21 cellular contexts compared by ENCODE assay signal in the genomic region with DNA sequence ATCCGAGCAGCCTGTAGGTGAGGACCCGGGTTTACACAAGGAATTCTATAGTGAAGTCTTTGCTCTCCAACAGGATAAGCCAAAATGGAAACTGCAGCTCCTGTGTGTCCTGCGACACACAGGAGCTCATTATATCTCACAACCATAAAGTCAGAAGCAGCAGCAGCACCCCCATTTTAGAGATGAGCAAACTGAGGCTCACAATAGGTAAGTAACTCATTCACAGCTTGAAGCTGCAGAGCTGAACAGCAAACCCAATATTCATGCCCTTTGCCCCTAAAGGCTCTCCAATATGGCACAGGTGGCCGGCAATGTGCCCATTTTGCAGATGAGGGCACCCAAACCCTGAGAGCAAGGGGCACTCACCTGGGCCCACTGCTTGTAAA. TPM values are rescaled to one million over a fixed set of nuclear protein-coding genes. Genes with fewer than 3 reads are reported as not detected.
DNase-seq lines count a peak whose midpoint lies in the region; ATAC-seq, FAIRE-seq and TF ChIP-seq lines count a peak whose summit lies in the region.
"Had no signal": no experiment of that assay in that cellular context is flagged by ENCODE, and none has a peak within 500 bp of the region (broad histone marks: within the 10 kb centered on the region; RNA-seq: fewer than 3 reads in every experiment).

No MANE protein-coding gene starts in this region.

- FAIRE-seq in GM12878 (lab: Jason Lieb, UNC) = no peak

- H4K91ac ChIP-seq in mesenchymal stem cell (ENCODE audit: low read length) = no peak overlapping the region

- no peaks in the 10 kb centered on the region for H3K9me3 Mint-ChIP-seq in stimulated activated memory B cell treated with anti-CD40 and anti-IgM and Interleukin-4, amounts not matched to agents 10 μg/mL and 1 μg/mL and 100 μg/mL, for 72 hours
- H3K9me3 Mint-ChIP-seq in natural killer cell treated with Interleukin-12 subunit alpha and Interleukin-12 subunit beta and Interleukin-15 and Interleukin-18, amount 100 ng/mL, for 72 hours = no peaks in the 10 kb centered on the region
- H3K9me3 Mint-ChIP-seq in stimulated activated naive B cell treated with anti-CD40 and anti-IgM and Interleukin-4, amounts not matched to agents 10 μg/mL and 1 μg/mL and 100 μg/mL, for 72 hours = peaks cover 0 to 1% of the 10 kb centered on the region in 2 donors
- H3K9me3 Mint-ChIP-seq: CD8-positive, alpha-beta T cell had no signal

- H3K79me1 ChIP-seq in mesenchymal stem cell (replicated peaks; ENCODE audit: low read length, poor library complexity, severe bottlenecking) = peaks cover 1% of the 10 kb centered on the region

- no peak for TF ChIP-seq POLR2A in GM12878 (IDR thresholded peaks at IDR 0.05; ENCODE audit: low read depth, low read length)

- H3K4me1 ChIP-seq in cardiac muscle cell (ENCODE audit: low read depth) = peaks cover 42% of the 10 kb centered on the region
- peaks cover 26% of the 10 kb centered on the region for H3K4me1 ChIP-seq in GM12878 (ENCODE audit: control insufficient read depth, insufficient read depth, low read length)
- H3K4me1 ChIP-seq in mesenchymal stem cell (ENCODE audit: control insufficient read depth, insufficient read depth, low read depth, low read length) = peaks cover 46% of the 10 kb centered on the region

- WGBS in GM12878 (ENCODE audit: insufficient coverage, insufficient replicate concordance, low lambda C conversion rate, missing lambda C conversion rate) = 86% methylated on average over 4 of the region's 4 CpGs
- WGBS in mesenchymal stem cell = 79% methylated on average over 4 of the region's 4 CpGs

- BruUV-seq in GM12878 (replicated peaks; lab: Mats Ljungman, UMichigan) = no TSS peak

- no peak for TF ChIP-seq EP300 in GM12878 (IDR thresholded peaks at IDR 0.05; ENCODE audit: borderline replicate concordance in 1 of 2, control insufficient read depth in 1 of 2, low read depth in 2 of 2, low read length in 2 of 2)

- H3K4ac ChIP-seq in mesenchymal stem cell (ENCODE audit: low read depth in 1 of 2, low read length in 2 of 2) = no peak overlapping the region

- TF ChIP-seq CTCF in cardiac muscle cell (IDR thresholded peaks at IDR 0.05; ENCODE audit: low read depth, low read length) (no peak), GM12878 (IDR thresholded peaks at IDR 0.05 in 2 of 3, conservative IDR thresholded peaks at IDR 0.05 in 1 of 3; ENCODE audit: control insufficient read depth in 2 of 3, extremely low read depth in 1 of 3, insufficient read depth in 1 of 3, low read depth in 3 of 3, low read length in 3 of 3) (no peak)

- ATAC-seq in left ventricle myocardium superior (no peak), GM12878 (no peak)
- ATAC-seq in stimulated activated memory B cell treated with anti-CD40 and anti-IgM and Interleukin-4, amounts not matched to agents 10 μg/mL and 1 μg/mL and 100 μg/mL, for 72 hours = no peak
- ATAC-seq in natural killer cell treated with Interleukin-12 subunit alpha and Interleukin-12 subunit beta and Interleukin-15 and Interleukin-18, amount 100 ng/mL, for 72 hours = no peak
- ATAC-seq in stimulated activated naive B cell treated with anti-CD40 and anti-IgM and Interleukin-4, amounts not matched to agents 10 μg/mL and 1 μg/mL and 100 μg/mL, for 72 hours (replicated peaks) = no peak
- ATAC-seq: CD8-positive, alpha-beta T cell had no signal

- peak overlapping the region; percentile 61; the same call in 1 of the 2 replicates for H3K4me2 ChIP-seq in GM12878 (ENCODE audit: control insufficient read depth, insufficient read depth)
- H3K4me2 ChIP-seq in mesenchymal stem cell (ENCODE audit: low read length, poor library complexity, severe bottlenecking) = no peak overlapping the region

- no peak overlapping the region for H4K8ac ChIP-seq in mesenchymal stem cell (ENCODE audit: low read length)

- in situ Hi-C loops in GM12878 (cut with MboI) = no loop called here

- H2BK120ac ChIP-seq in mesenchymal stem cell (ENCODE audit: low read depth, low read length) = no peak overlapping the region

- RAD21 ChIA-PET in GM12878 (lab: Charles Lee; ENCODE audit: unreplicated experiment) = interaction anchor here (1.1 to 6.0 kb wide), 3 partner anchors 11 to 22 kb away, joined by 4 to 37 read pairs (median 5); no protein-coding TSS in a partner anchor

- H3K4me1 Mint-ChIP-seq in stimulated activated memory B cell treated with anti-CD40 and anti-IgM and Interleukin-4, amounts not matched to agents 10 μg/mL and 1 μg/mL and 100 μg/mL, for 72 hours = peaks cover 73% of the 10 kb centered on the region
- H3K4me1 Mint-ChIP-seq in natural killer cell treated with Interleukin-12 subunit alpha and Interleukin-12 subunit beta and Interleukin-15 and Interleukin-18, amount 100 ng/mL, for 72 hours (ENCODE audit: low read depth in 2 of 2) = peaks cover 6 to 18% of the 10 kb centered on the region in 2 donors
- peaks cover 34 to 79% of the 10 kb centered on the region in 2 donors for H3K4me1 Mint-ChIP-seq in stimulated activated naive B cell treated with anti-CD40 and anti-IgM and Interleukin-4, amounts not matched to agents 10 μg/mL and 1 μg/mL and 100 μg/mL, for 72 hours

- no peak overlapping the region for H2BK15ac ChIP-seq in mesenchymal stem cell (ENCODE audit: low read depth, poor library complexity, severe bottlenecking)

- no peak for TF ChIP-seq RAD21 in GM12878 (IDR thresholded peaks at IDR 0.05; ENCODE audit: insufficient read depth, low read depth, low read length)

- DNase-seq in cardiac muscle cell (ENCODE audit: low read depth in 1 of 2, low spot score in 1 of 2) = no peak
- DNase-seq in left ventricle myocardium superior = no peak
- DNase-seq in GM12878 (ENCODE audit: low read depth, low spot score) = no peak
- no peak for DNase-seq in mesenchymal stem cell
- DNase-seq in natural killer cell treated with Interleukin-12 subunit alpha and Interleukin-12 subunit beta and Interleukin-15 and Interleukin-18, amount 100 ng/mL, for 72 hours (ENCODE audit: low spot score) = no peak
- DNase-seq in stimulated activated naive B cell treated with anti-CD40 and anti-IgM and Interleukin-4, amounts not matched to agents 10 μg/mL and 1 μg/mL and 100 μg/mL, for 72 hours = no peak
- no peak for DNase-seq in NCI-H2227 treated with DMSO at 0.1 percent for 48 hours (lab: John Stamatoyannopoulos, UW)
- DNase-seq: BE2C; CD8-positive, alpha-beta T cell; IMR-90; Kasumi-1; NCI-H1105; NCI-H1694 treated with DMSO at 0.1 percent for 48 hours; NCI-H2107; NCI-H226; NCI-H524 treated with DMSO at 0.1 percent for 48 hours; Peyer's patch; Right ventricle myocardium superior had no signal

- no peak overlapping the region for H3K14ac ChIP-seq in mesenchymal stem cell (ENCODE audit: low read length in 2 of 2)

- H3K27me3 Mint-ChIP-seq in stimulated activated memory B cell treated with anti-CD40 and anti-IgM and Interleukin-4, amounts not matched to agents 10 μg/mL and 1 μg/mL and 100 μg/mL, for 72 hours = no peaks in the 10 kb centered on the region
- no peaks in the 10 kb centered on the region for H3K27me3 Mint-ChIP-seq in natural killer cell treated with Interleukin-12 subunit alpha and Interleukin-12 subunit beta and Interleukin-15 and Interleukin-18, amount 100 ng/mL, for 72 hours
- no peaks in the 10 kb centered on the region for H3K27me3 Mint-ChIP-seq in stimulated activated naive B cell treated with anti-CD40 and anti-IgM and Interleukin-4, amounts not matched to agents 10 μg/mL and 1 μg/mL and 100 μg/mL, for 72 hours

- H3K9ac ChIP-seq in GM12878 (ENCODE audit: control insufficient read depth, insufficient read depth, low read length) (no peak overlapping the region), mesenchymal stem cell (ENCODE audit: low read length) (no peak overlapping the region)
- H3K9ac ChIP-seq: GM23248 had no signal

- no peak overlapping the region for H3K18ac ChIP-seq in mesenchymal stem cell (ENCODE audit: low read depth in 1 of 2, low read length in 2 of 2)

- no peak overlapping the region for H3K4me3 Mint-ChIP-seq in stimulated activated memory B cell treated with anti-CD40 and anti-IgM and Interleukin-4, amounts not matched to agents 10 μg/mL and 1 μg/mL and 100 μg/mL, for 72 hours
- no peak overlapping the region for H3K4me3 Mint-ChIP-seq in natural killer cell treated with Interleukin-12 subunit alpha and Interleukin-12 subunit beta and Interleukin-15 and Interleukin-18, amount 100 ng/mL, for 72 hours
- no peak overlapping the region for H3K4me3 Mint-ChIP-seq in stimulated activated naive B cell treated with anti-CD40 and anti-IgM and Interleukin-4, amounts not matched to agents 10 μg/mL and 1 μg/mL and 100 μg/mL, for 72 hours
- H3K4me3 Mint-ChIP-seq: CD8-positive, alpha-beta T cell had no signal

- peak overlapping the region; percentile 7 for H2AK5ac ChIP-seq in mesenchymal stem cell (ENCODE audit: low read length, severe bottlenecking)

- H3K36me3 ChIP-seq in cardiac muscle cell (no peaks in the 10 kb centered on the region), GM12878 (ENCODE audit: control insufficient read depth in 2 of 2, insufficient read depth in 2 of 2, low read length in 1 of 2) (peaks cover 0 to 1% of the 10 kb centered on the region in 2 experiments; a peak in 3 of 4 replicates), mesenchymal stem cell (ENCODE audit: control insufficient read depth in 1 of 2, insufficient read depth in 2 of 2, low read depth in 1 of 2, low read length in 2 of 2) (peaks cover 0 to 28% of the 10 kb centered on the region in 2 experiments)
- H3K36me3 ChIP-seq: Peyer's patch had no signal

- peaks cover 93% of the 10 kb centered on the region for H3K79me2 ChIP-seq in GM12878 (ENCODE audit: control insufficient read depth, insufficient read depth, low read length)

- no peak overlapping the region for H3K23ac ChIP-seq in mesenchymal stem cell (ENCODE audit: low read length in 2 of 2)

- H3K27me3 ChIP-seq in cardiac muscle cell (no peaks in the 10 kb centered on the region), GM12878 (replicated peaks in 1 of 2; ENCODE audit: control insufficient read depth in 2 of 2, insufficient read depth in 2 of 2, low read length in 1 of 2) (no peaks in the 10 kb centered on the region), mesenchymal stem cell (ENCODE audit: control insufficient read depth in 1 of 2, insufficient read depth in 1 of 2, low read length in 2 of 2) (no peaks in the 10 kb centered on the region)
- H3K27me3 ChIP-seq: BE2C, Peyer's patch had no signal

- peaks cover 2% of the 10 kb centered on the region; the same call in 1 of the 2 replicates for H4K20me1 ChIP-seq in GM12878 (ENCODE audit: control insufficient read depth, insufficient read depth)

- peaks cover 10% of the 10 kb centered on the region for H3K36me3 Mint-ChIP-seq in stimulated activated memory B cell treated with anti-CD40 and anti-IgM and Interleukin-4, amounts not matched to agents 10 μg/mL and 1 μg/mL and 100 μg/mL, for 72 hours
- H3K36me3 Mint-ChIP-seq in natural killer cell treated with Interleukin-12 subunit alpha and Interleukin-12 subunit beta and Interleukin-15 and Interleukin-18, amount 100 ng/mL, for 72 hours = no peaks in the 10 kb centered on the region
- peaks cover 10 to 11% of the 10 kb centered on the region in 2 donors for H3K36me3 Mint-ChIP-seq in stimulated activated naive B cell treated with anti-CD40 and anti-IgM and Interleukin-4, amounts not matched to agents 10 μg/mL and 1 μg/mL and 100 μg/mL, for 72 hours

- H2BK5ac ChIP-seq in mesenchymal stem cell (ENCODE audit: low read depth, low read length, poor library complexity, severe bottlenecking) = no peak overlapping the region

- intact Hi-C loops in left ventricle myocardium superior (cut with micrococcal nuclease) (no loop called here), GM12878 (cut with micrococcal nuclease; ENCODE audit: unreplicated experiment) (loop anchor here (10.0 kb wide), 1 partner anchor 352 kb away; the partner anchor contains the start of gene UBC)

- H3K9me3 ChIP-seq in cardiac muscle cell (ENCODE audit: low read depth) (no peaks in the 10 kb centered on the region), GM12878 (replicated peaks; ENCODE audit: control insufficient read depth, insufficient read depth, low read length) (no peaks in the 10 kb centered on the region; the same call in 2 of the 3 replicates), mesenchymal stem cell (ENCODE audit: control insufficient read depth, low read length) (no peaks in the 10 kb centered on the region)
- H3K9me3 ChIP-seq: BE2C, Peyer's patch had no signal

- no peak overlapping the region for H2AFZ ChIP-seq in GM12878 (ENCODE audit: control insufficient read depth, low read depth, low read length)
- H2AFZ ChIP-seq in mesenchymal stem cell (ENCODE audit: low read depth, low read length) = no peak overlapping the region
- H2AFZ ChIP-seq: GM23248 had no signal

- SMC1A ChIA-PET in GM12878 (lab: Charles Lee; ENCODE audit: uncharacterized antibody, unreplicated experiment) = interaction anchor here (0.9 to 7.0 kb wide), 5 partner anchors 10 to 203 kb away, joined by 3 to 48 read pairs (median 4); no protein-coding TSS in a partner anchor

- H2BK12ac ChIP-seq in mesenchymal stem cell (ENCODE audit: low read length in 2 of 2) = peak overlapping the region in 1 of 2 experiments; percentile 4

- H3K4me3 ChIP-seq in cardiac muscle cell (no peak overlapping the region), GM12878 (no peak overlapping the region), mesenchymal stem cell (ENCODE audit: insufficient read depth in 1 of 2, low read depth in 1 of 2, low read length in 2 of 2) (no peak overlapping the region)
- H3K4me3 ChIP-seq: GM23248, Peyer's patch had no signal

- CTCF ChIA-PET in GM12878 (lab: Yijun Ruan, JAX) = interaction anchor here (1.0 to 1.4 kb wide), 6 partner anchors 8 to 527 kb away, joined by 3 to 5 read pairs (median 3); no protein-coding TSS in a partner anchor

- POLR2A ChIA-PET in GM12878 (lab: Charles Lee) = interaction anchor here (0.8 to 1.9 kb wide), 2 partner anchors 11 to 18 kb away, joined by 5 to 6 read pairs; no protein-coding TSS in a partner anchor

- peak overlapping the region; percentile 70 for H3K27ac ChIP-seq in cardiac muscle cell
- no peak overlapping the region for H3K27ac ChIP-seq in GM12878 (ENCODE audit: control insufficient read depth, insufficient read depth)
- no peak overlapping the region for H3K27ac ChIP-seq in mesenchymal stem cell (ENCODE audit: low read length, poor library complexity, severe bottlenecking)
- H3K27ac ChIP-seq: 22Rv1, GM23248 had no signal

- H3K27ac Mint-ChIP-seq in stimulated activated memory B cell treated with anti-CD40 and anti-IgM and Interleukin-4, amounts not matched to agents 10 μg/mL and 1 μg/mL and 100 μg/mL, for 72 hours = peak overlapping the region; percentile 13
- H3K27ac Mint-ChIP-seq in natural killer cell treated with Interleukin-12 subunit alpha and Interleukin-12 subunit beta and Interleukin-15 and Interleukin-18, amount 100 ng/mL, for 72 hours = no peak overlapping the region
- H3K27ac Mint-ChIP-seq in stimulated activated naive B cell treated with anti-CD40 and anti-IgM and Interleukin-4, amounts not matched to agents 10 μg/mL and 1 μg/mL and 100 μg/mL, for 72 hours = no peak overlapping the region
- H3K27ac Mint-ChIP-seq: CD8-positive, alpha-beta T cell had no signal

RNA-seq across cellular contexts. Expression of gene NCOR2, which starts 4.6 kb away (rescaled TPM):
- total RNA-seq in cardiac muscle cell (57.4 and 113 TPM in 2 replicates), left ventricle myocardium superior (142 TPM), GM12878 (2014; rRNA removed) (12.8 and 18.6 TPM in 2 replicates), GM12878 (2014; rRNA removed; fragmentation: Illumina TruSeq; extraction: Trizol) (7.2 and 8.6 TPM in 2 replicates), GM12878 (2021) (164 and 179 TPM in 2 replicates)
- polyA plus RNA-seq in cardiac muscle cell (98.5 and 153 TPM in 2 replicates), GM12878 (2011; rRNA removed) (2.6 and 4.2 TPM in 2 replicates), GM12878 (2014; fragmentation: Illumina TruSeq; extraction: Trizol) (10.2 and 17.4 TPM in 2 replicates), GM12878 (2014; fragmentation: Nextera tagmentation; extraction: Ambion mirVana) (under 1 TPM; 0.43 to 0.60 TPM), GM12878 (2014; rRNA removed) (41.1 and 63.1 TPM in 2 replicates), GM12878 (2016; fragmentation: Nextera tagmentation; extraction: Ambion mirVana) (10 to 100 TPM; 12.7 to 17.1 TPM)
- 166 and 195 TPM in 2 replicates for total RNA-seq in GM12878 (2013; cell fraction: nucleolus; rRNA removed)
- polyA plus RNA-seq in GM12878 (2011; ENCODE audit: low read depth) = 25.4 TPM
- polyA plus RNA-seq in GM12878 (2011; cell fraction: cytosol; rRNA removed) = 6.2 and 8.2 TPM in 2 replicates
- polyA plus RNA-seq in GM12878 (2011; cell fraction: nucleus; rRNA removed) = 44.5 and 72.5 TPM in 2 replicates
- 79.0 and 103 TPM in 2 replicates for polyA plus RNA-seq in GM12878 (2012)
- 33.4 and 33.8 TPM in 2 replicates for polyA minus RNA-seq in GM12878 (2011; rRNA and poly(A)+ RNA removed)
- 26.9 and 42.9 TPM in 2 replicates for polyA minus RNA-seq in GM12878 (2011; cell fraction: cytosol; rRNA and poly(A)+ RNA removed)
- 23.1 and 47.3 TPM in 2 replicates for polyA minus RNA-seq in GM12878 (2011; cell fraction: nucleus; rRNA and poly(A)+ RNA removed)
- polyA plus RNA-seq in mesenchymal stem cell (2013, experiment 1 of 2) = 120 TPM
- polyA plus RNA-seq in mesenchymal stem cell (2013, experiment 2 of 2) = 113 TPM
- total RNA-seq in natural killer cell treated with Interleukin-12 subunit alpha and Interleukin-12 subunit beta and Interleukin-15 and Interleukin-18, amount 100 ng/mL, for 72 hours = 100 to 1,000 TPM in 1 of 2 donors, 10 to 100 TPM in 1; 80.8 to 133 TPM
